In genomic region chr1:201143726-201144635, GRCh38 we compare ENCODE assay signal across 23 cellular contexts. TPM values are rescaled to one million over a fixed set of nuclear protein-coding genes. Genes with fewer than 3 reads are reported as not detected.
"Had no signal": no experiment of that assay in that cellular context is flagged by ENCODE, and none has a peak within 500 bp of the region (broad histone marks: within the 10 kb centered on the region; RNA-seq: fewer than 3 reads in every experiment).

No MANE protein-coding gene starts in this region.

- H3K27ac ChIP-seq: pancreas, tibial artery had no signal

- H3K4me1 Mint-ChIP-seq: activated CD4-positive, alpha-beta T cell treated with anti-CD3 and anti-CD28 coated beads, Interleukin-2, amount 10 ng/mL, durations not matched to agents 24 days and 14 days; naive thymus-derived CD4-positive, alpha-beta T cell had no signal

- H3K4me3 ChIP-seq: dorsolateral prefrontal cortex, pancreas, tibial artery had no signal

- ATAC-seq: activated CD8-positive, alpha-beta T cell treated with anti-CD3 and anti-CD28 coated beads, Interleukin-2, amount 10 ng/mL, durations not matched to agents 7 days and 5 days; naive thymus-derived CD4-positive, alpha-beta T cell; pancreas had no signal

- H3K9me3 Mint-ChIP-seq: activated CD4-positive, alpha-beta T cell treated with anti-CD3 and anti-CD28 coated beads, Interleukin-2, amount 10 ng/mL, durations not matched to agents 24 days and 14 days; naive thymus-derived CD4-positive, alpha-beta T cell had no signal

- H3K4me1 ChIP-seq: pancreas had no signal

- H3K9me3 ChIP-seq: pancreas, SK-N-SH, tibial artery had no signal

- H3K27me3 ChIP-seq: dorsolateral prefrontal cortex, pancreas, tibial artery had no signal

- H3K4me3 Mint-ChIP-seq: activated CD4-positive, alpha-beta T cell treated with anti-CD3 and anti-CD28 coated beads, Interleukin-2, amount 10 ng/mL, durations not matched to agents 24 days and 14 days; activated CD8-positive, alpha-beta T cell treated with anti-CD3 and anti-CD28 coated beads, Interleukin-2, amount 10 ng/mL, durations not matched to agents 7 days and 5 days; activated naive CD8-positive, alpha-beta T cell; naive thymus-derived CD4-positive, alpha-beta T cell had no signal

- H3K27me3 Mint-ChIP-seq: activated CD4-positive, alpha-beta T cell treated with anti-CD3 and anti-CD28 coated beads, Interleukin-2, amount 10 ng/mL, durations not matched to agents 24 days and 14 days; activated naive CD8-positive, alpha-beta T cell; naive thymus-derived CD4-positive, alpha-beta T cell had no signal

- DNase-seq: activated CD4-positive, alpha-beta T cell treated with anti-CD3 and anti-CD28 coated beads, Interleukin-2, amount 10 ng/mL, durations not matched to agents 24 days and 14 days; activated CD8-positive, alpha-beta T cell treated with anti-CD3 and anti-CD28 coated beads, Interleukin-2, amount 10 ng/mL, durations not matched to agents 7 days and 5 days; activated gamma-delta T cell; activated T-cell treated with anti-CD3 and anti-CD28 coated beads, Interleukin-2, amount 50 U/mL, for 48 hours; amniotic stem cell; foreskin melanocyte; kidney glomerular epithelial cell; left ventricle myocardium superior; mesenchymal stem cell; naive thymus-derived CD4-positive, alpha-beta T cell; retina; SK-N-SH; stimulated activated CD4-positive, alpha-beta T cell treated with anti-CD3 and anti-CD28 coated beads, Interleukin-2, amount 100 ng/mL, for 24 hours; stimulated activated naive CD4-positive, alpha-beta T cell treated with Interleukin-2 at 50 U/mL for 16 hours; T-helper 1 cell; T-helper 9 cell had no signal

- H3K9ac ChIP-seq: SK-N-SH had no signal

- H3K4me2 ChIP-seq: SK-N-SH had no signal

- H3K27ac Mint-ChIP-seq: activated CD4-positive, alpha-beta T cell treated with anti-CD3 and anti-CD28 coated beads, Interleukin-2, amount 10 ng/mL, durations not matched to agents 24 days and 14 days; activated CD8-positive, alpha-beta T cell treated with anti-CD3 and anti-CD28 coated beads, Interleukin-2, amount 10 ng/mL, durations not matched to agents 7 days and 5 days; activated naive CD8-positive, alpha-beta T cell had no signal

- H3K36me3 Mint-ChIP-seq: activated naive CD8-positive, alpha-beta T cell had no signal

RNA-seq across cellular contexts. Expression of gene ASCL5, which starts 17.0 kb away (rescaled TPM):
- total RNA-seq: activated CD4-positive, alpha-beta T cell treated with anti-CD3 and anti-CD28 coated beads, Interleukin-2, amount 10 ng/mL, durations not matched to agents 24 days and 14 days; activated CD8-positive, alpha-beta T cell treated with anti-CD3 and anti-CD28 coated beads, Interleukin-2, amount 10 ng/mL, durations not matched to agents 7 days and 5 days; epithelial cell of proximal tubule; left ventricle myocardium superior; subcutaneous adipose tissue had no signal

RNA-seq across cellular contexts. Expression of gene CACNA1S, which starts 31.8 kb away (rescaled TPM):
- total RNA-seq: activated CD4-positive, alpha-beta T cell treated with anti-CD3 and anti-CD28 coated beads, Interleukin-2, amount 10 ng/mL, durations not matched to agents 24 days and 14 days; activated CD8-positive, alpha-beta T cell treated with anti-CD3 and anti-CD28 coated beads, Interleukin-2, amount 10 ng/mL, durations not matched to agents 7 days and 5 days; epithelial cell of proximal tubule; left ventricle myocardium superior; mucosa of gallbladder; naive thymus-derived CD4-positive, alpha-beta T cell; pancreas; subcutaneous adipose tissue had no signal

RNA-seq across cellular contexts. Expression of gene IGFN1, which starts 46.6 kb away (rescaled TPM):
- total RNA-seq: activated CD4-positive, alpha-beta T cell treated with anti-CD3 and anti-CD28 coated beads, Interleukin-2, amount 10 ng/mL, durations not matched to agents 24 days and 14 days; activated CD8-positive, alpha-beta T cell treated with anti-CD3 and anti-CD28 coated beads, Interleukin-2, amount 10 ng/mL, durations not matched to agents 7 days and 5 days; left ventricle myocardium superior; naive thymus-derived CD4-positive, alpha-beta T cell; subcutaneous adipose tissue had no signal
